In genomic region chr3:127790580-127791183, GRCh38 we compare ENCODE assay signal across 7 cellular contexts. TPM values are rescaled to one million over a fixed set of nuclear protein-coding genes. Genes with fewer than 3 reads are reported as not detected.
DNase-seq lines count a peak whose midpoint lies in the region; ATAC-seq and TF ChIP-seq lines count a peak whose summit lies in the region.

No MANE protein-coding gene starts in this region.

- DNase-seq in MM.1S (no peak), right lobe of liver (no peak), thoracic aorta (ENCODE audit: low spot score) (no peak), mucosa of gallbladder (ENCODE audit: low spot score) (no peak), HT-29 (ENCODE audit: low spot score) (no peak)

- H2AFZ ChIP-seq in MM.1S (ENCODE audit: low read length), result 0 out of 2 replicates have a peak overlapping the region, but pooled peaks have one; percentile 19

- no peak overlapping the region for H3K4me2 ChIP-seq in MM.1S (ENCODE audit: low read depth, low read length)

- no peak overlapping the region for H3K9ac ChIP-seq in MM.1S (ENCODE audit: low read length)

- H3K9me2 ChIP-seq in MM.1S (replicated peaks; ENCODE audit: insufficient read depth, low read length), result no peaks in the 10 kb centered on the region

- no peaks in the 10 kb centered on the region for H4K20me1 ChIP-seq in MM.1S (ENCODE audit: insufficient read depth, low read length)

- H3K9me3 ChIP-seq in MM.1S (replicated peaks; ENCODE audit: insufficient read depth, low read length) (no peaks in the 10 kb centered on the region), right lobe of liver (no peaks in the 10 kb centered on the region), thoracic aorta (no peaks in the 10 kb centered on the region)

- TF ChIP-seq CTCF in MM.1S (IDR thresholded peaks at IDR 0.05; ENCODE audit: low read length), result no peak
- TF ChIP-seq CTCF in right lobe of liver (IDR thresholded peaks at IDR 0.05), result no peak
- TF ChIP-seq CTCF in thoracic aorta (IDR thresholded peaks at IDR 0.05), result no peak

- no peaks in the 10 kb centered on the region for H3K79me2 ChIP-seq in MM.1S (ENCODE audit: low read length)

- intact Hi-C loops in right lobe of liver (cut with DNase I), result no loop called here

- H3F3A ChIP-seq in MM.1S (ENCODE audit: insufficient read depth, low read length), result no peaks in the 10 kb centered on the region

- H3K27ac ChIP-seq in MM.1S (ENCODE audit: low read length) (no peak overlapping the region), right lobe of liver (peak overlapping the region in 2 of 3 donors; percentile 14 to 29), thoracic aorta (peak overlapping the region; percentile 27 to 35)

- no peak for TF ChIP-seq POLR2A in right lobe of liver (IDR thresholded peaks at IDR 0.05)

- ATAC-seq in GM21619 (IDR thresholded peaks at IDR 0.05; ENCODE audit: unreplicated experiment) (peak; percentile 9), right lobe of liver (no peak), thoracic aorta (ENCODE audit: insufficient number of reproducible peaks, low FRiP score, low read depth) (no peak), GM21526 (IDR thresholded peaks at IDR 0.05; ENCODE audit: low FRiP score, unreplicated experiment) (no peak)

- 81% methylated on average over 13 of the region's 16 CpGs for WGBS in right lobe of liver (ENCODE audit: insufficient coverage, low coverage, low lambda C conversion rate, missing lambda C conversion rate)

- no peak overlapping the region for H3K4me3 ChIP-seq in MM.1S (ENCODE audit: low read length)
- no peak overlapping the region for H3K4me3 ChIP-seq in right lobe of liver
- H3K4me3 ChIP-seq in thoracic aorta, result no peak overlapping the region

- H3K4me1 ChIP-seq in MM.1S (ENCODE audit: low read length), result no peaks in the 10 kb centered on the region
- H3K4me1 ChIP-seq in right lobe of liver, result peaks cover 2 to 37% (median 17%) of the 10 kb centered on the region in 4 donors
- H3K4me1 ChIP-seq in thoracic aorta (ENCODE audit: control insufficient read depth in 1 of 2, low read depth in 2 of 2), result peaks cover 32 to 64% of the 10 kb centered on the region in 2 donors

- H3K36me3 ChIP-seq in MM.1S (replicated peaks; ENCODE audit: insufficient read depth, low read length) (no peaks in the 10 kb centered on the region), right lobe of liver (no peaks in the 10 kb centered on the region), thoracic aorta (no peaks in the 10 kb centered on the region)

- H3K27me3 ChIP-seq in MM.1S (replicated peaks; ENCODE audit: insufficient read depth, low read length) (no peaks in the 10 kb centered on the region), right lobe of liver (no peaks in the 10 kb centered on the region), thoracic aorta (replicated peaks; ENCODE audit: insufficient read depth) (no peaks in the 10 kb centered on the region)

RNA-seq across cellular contexts. Expression of gene MGLL, which starts 31.6 kb away (rescaled TPM):
- total RNA-seq in right lobe of liver (100 to 1,000 TPM in 5 of 6 experiments, 10 to 100 TPM in 1; 97.0 to 168 (median 115) TPM), thoracic aorta (10 to 100 TPM; 57.6 to 71.8 TPM), mucosa of gallbladder (193 TPM)
- total RNA-seq in HT-29 (2014; rRNA removed; shearing (Covaris generic)), result 83.6 and 95.0 TPM in 2 replicates
